25 cellular contexts compared by ENCODE assay signal in the genomic region with DNA sequence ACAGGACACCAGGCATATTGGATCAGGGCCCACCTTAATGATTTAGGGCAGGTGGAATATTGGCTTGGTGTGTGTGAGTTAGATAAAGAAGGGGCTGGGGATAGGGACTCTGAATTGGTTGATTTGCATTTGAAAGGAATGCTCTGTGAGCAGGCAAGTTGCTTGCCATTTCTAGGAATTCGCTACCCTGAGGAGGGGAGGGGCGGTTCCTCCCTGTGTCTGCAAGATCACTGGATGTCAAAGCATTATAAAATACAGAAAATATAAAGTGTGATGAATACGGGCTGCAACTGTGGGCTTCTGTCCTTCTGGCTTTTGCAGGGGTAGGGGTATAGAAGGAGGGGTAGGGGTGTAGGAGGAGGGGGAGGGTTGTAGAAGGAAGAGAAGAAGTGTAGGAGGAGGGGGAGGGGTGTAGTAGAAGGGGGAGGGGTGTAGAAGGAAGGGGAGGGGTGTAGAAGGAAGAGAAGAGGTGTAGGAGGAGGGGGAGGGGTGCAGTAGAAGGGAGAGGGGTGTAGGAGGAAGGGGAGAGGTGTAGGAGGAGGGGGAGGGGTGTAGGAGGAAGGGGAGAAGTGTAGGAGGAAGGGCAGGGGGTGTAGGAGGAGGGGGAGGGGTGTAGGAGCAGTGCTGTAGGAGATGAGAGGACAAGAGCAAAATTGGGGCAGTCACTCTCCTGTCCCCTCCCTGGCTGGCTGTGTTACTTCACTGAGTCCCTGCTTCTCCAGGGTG.
DNase-seq lines count a peak whose midpoint lies in the region; ATAC-seq, FAIRE-seq and TF ChIP-seq lines count a peak whose summit lies in the region.
"Had no signal": no experiment of that assay in that cellular context is flagged by ENCODE, and none has a peak within 500 bp of the region (broad histone marks: within the 10 kb centered on the region; RNA-seq: fewer than 3 reads in every experiment).

No MANE protein-coding gene starts in this region.

- H2BK12ac ChIP-seq in H1 (ENCODE audit: low read depth, low read length): peak overlapping the region; percentile 94; the same call in 1 of the 2 replicates

- peaks cover 66% of the 10 kb centered on the region for H3K4me1 Mint-ChIP-seq in neural progenitor cell
- H3K4me1 Mint-ChIP-seq: CD4-positive, alpha-beta memory T cell had no signal

- CTCF ChIA-PET in H1 (lab: Charles Lee; ENCODE audit: partially characterized antibody): no interaction called here

- no peak for TF ChIP-seq EP300 in H1 (IDR thresholded peaks at IDR 0.05; ENCODE audit: borderline replicate concordance in 1 of 2, low read depth in 2 of 2, low read length in 2 of 2)

- H3K27me3 Mint-ChIP-seq in neural progenitor cell (ENCODE audit: insufficient read depth, low read depth): peaks cover 39% of the 10 kb centered on the region

- peak overlapping the region; percentile 96 for H4K91ac ChIP-seq in H1 (replicated peaks; ENCODE audit: insufficient read length, low read length)

- H3K36me3 ChIP-seq in H1 (ENCODE audit: control insufficient read depth in 2 of 4, insufficient read depth in 4 of 4, low read length in 3 of 4) (no peaks in the 10 kb centered on the region), iPS-20b (ENCODE audit: insufficient read depth, low read depth, low read length) (no peaks in the 10 kb centered on the region), neural progenitor cell (no peaks in the 10 kb centered on the region)
- H3K36me3 ChIP-seq: SJCRH30 had no signal

- peak overlapping the region; percentile 24 for H4K5ac ChIP-seq in H1 (ENCODE audit: insufficient read length, low read depth, low read length)

- no peaks in the 10 kb centered on the region for H4K20me1 ChIP-seq in H1 (replicated peaks in 1 of 2; ENCODE audit: control insufficient read depth in 1 of 2, insufficient read depth in 2 of 2, low read length in 2 of 2)
- no peaks in the 10 kb centered on the region for H4K20me1 ChIP-seq in neural progenitor cell (ENCODE audit: low read depth)
- H4K20me1 ChIP-seq: BLaER1 had no signal

- no peak overlapping the region for H2BK15ac ChIP-seq in H1 (ENCODE audit: low read length)

- no peak overlapping the region for H3K14ac ChIP-seq in H1 (ENCODE audit: insufficient read length)

- peak; percentile 82 for FAIRE-seq in H1 (lab: Jason Lieb, UNC)
- FAIRE-seq: GM12891, H54, RCC 7860 had no signal

- H3K9me3 Mint-ChIP-seq in neural progenitor cell: peaks cover 29% of the 10 kb centered on the region
- H3K9me3 Mint-ChIP-seq: CD4-positive, alpha-beta memory T cell had no signal

- H3K27ac Mint-ChIP-seq in neural progenitor cell: peak overlapping the region; percentile 79

- peak overlapping the region; percentile 40; the same call in 1 of the 2 replicates for H3K27ac ChIP-seq in H1 (ENCODE audit: low read depth, low read length)
- peak overlapping the region; percentile 26 for H3K27ac ChIP-seq in iPS-20b (ENCODE audit: low read length)
- no peak overlapping the region for H3K27ac ChIP-seq in neural progenitor cell
- H3K27ac ChIP-seq: 22Rv1, BLaER1, SJCRH30 had no signal

- peaks cover 21% of the 10 kb centered on the region for H3F3A ChIP-seq in neural progenitor cell (ENCODE audit: low read depth)

- peak overlapping the region; percentile 52 to 61 for H3K4me2 ChIP-seq in H1 (ENCODE audit: insufficient read depth in 1 of 2, low read depth in 2 of 2, low read length in 2 of 2)
- peak overlapping the region; percentile 11 for H3K4me2 ChIP-seq in neural progenitor cell
- H3K4me2 ChIP-seq: BLaER1 had no signal

- no peak overlapping the region for H3K9ac ChIP-seq in H1 (replicated peaks in 1 of 4; ENCODE audit: extremely low read depth in 1 of 4, low read depth in 3 of 4, low read length in 3 of 4)
- H3K9ac ChIP-seq in iPS-20b (ENCODE audit: low read depth, low read length): peak overlapping the region; percentile 10; the same call in 1 of the 2 replicates
- no peak overlapping the region for H3K9ac ChIP-seq in neural progenitor cell
- H3K9ac ChIP-seq: BLaER1 had no signal

- H4K8ac ChIP-seq in H1 (ENCODE audit: extremely low read depth, insufficient read depth, low read length): no peak overlapping the region

- H2AK5ac ChIP-seq in H1 (ENCODE audit: low read depth, low read length): peak overlapping the region; percentile 65; the same call in 1 of the 2 replicates

- no peak for ATAC-seq in GM18867 (IDR thresholded peaks at IDR 0.05; ENCODE audit: unreplicated experiment)

- peak overlapping the region; percentile 63 for H2BK120ac ChIP-seq in H1 (replicated peaks; ENCODE audit: low read depth, low read length)

- H2BK20ac ChIP-seq in H1 (ENCODE audit: low read length): 0 out of 2 replicates have a peak overlapping the region, but pooled peaks have one; percentile 74

- WGBS in H1 (ENCODE audit: extremely low coverage in 1 of 2, insufficient coverage in 1 of 2, insufficient read length in 1 of 2, insufficient replicate concordance in 2 of 2, low coverage in 1 of 2, low lambda C conversion rate in 2 of 2, missing lambda C conversion rate in 1 of 2), 2 experiments: 8% methylated on average over 3 of the region's 3 CpGs; no CpG with 5 or more reads in 1 of the 2 experiments

- H3K9me3 ChIP-seq in H1 (ENCODE audit: insufficient read depth in 2 of 2, low read depth in 1 of 2, low read length in 1 of 2): peaks cover 10 to 23% of the 10 kb centered on the region in 2 experiments
- H3K9me3 ChIP-seq in iPS-20b (ENCODE audit: insufficient read depth, low read depth, low read length): peaks cover 18% of the 10 kb centered on the region
- no peaks in the 10 kb centered on the region for H3K9me3 ChIP-seq in neural progenitor cell (ENCODE audit: low read depth)
- H3K9me3 ChIP-seq: Caco-2, SJCRH30 had no signal

- POLR2A ChIA-PET in H1 (lab: Charles Lee; ENCODE audit: partially characterized antibody): no interaction called here

- H3K79me2 ChIP-seq in H1 (ENCODE audit: control insufficient read depth in 1 of 2, insufficient read depth in 2 of 2, low read length in 2 of 2) (no peaks in the 10 kb centered on the region), neural progenitor cell (ENCODE audit: low read depth) (no peaks in the 10 kb centered on the region)

- DNase-seq in NCI-H1105 treated with DMSO at 0.1 percent for 48 hours (lab: John Stamatoyannopoulos, UW) (peak; percentile 9), NCI-H1105 (lab: John Stamatoyannopoulos, UW) (no peak), H1 (ENCODE audit: low read depth in 1 of 2, low spot score in 2 of 2) (peak; percentile 57 to 75), neural progenitor cell (ENCODE audit: low spot score) (peak; percentile 65), GM20000 (ENCODE audit: low spot score) (no peak), T1000 (lab: John Stamatoyannopoulos, UW) (no peak)
- DNase-seq: ACHN; Caco-2; CD4-positive, alpha-beta memory T cell; DMS 273 treated with DMSO at 0.1 percent for 48 hours; KBM-7; MM.1S; NCI-H1048; NCI-H1436 treated with DMSO at 0.1 percent for 48 hours; NCI-H1930; NCI-H2171; OCI-M1 had no signal

- H3K23ac ChIP-seq in H1 (ENCODE audit: insufficient read length): no peak overlapping the region

- H3K27me3 ChIP-seq in H1 (replicated peaks in 1 of 4; ENCODE audit: control insufficient read depth in 3 of 4, extremely low read depth in 1 of 4, insufficient read depth in 3 of 4, low read length in 3 of 4) (peaks cover 0 to 4% (median 0%) of the 10 kb centered on the region in 4 experiments; a peak in 1 of 7 replicates), iPS-20b (ENCODE audit: insufficient read depth, low read length) (0 out of 2 replicates have a peak, but pooled peaks cover 4% of the 10 kb centered on the region), neural progenitor cell (no peaks in the 10 kb centered on the region)
- H3K27me3 ChIP-seq: BLaER1, SJCRH30 had no signal

- H3K4me3 ChIP-seq in H1 (ENCODE audit: extremely low read depth in 1 of 4, insufficient read depth in 2 of 4, low read depth in 3 of 4, low read length in 4 of 4) (peak overlapping the region in 1 of 4 experiments; percentile 46; a peak in 3 of 8 replicates), iPS-20b (ENCODE audit: low read length) (peak overlapping the region; percentile 33; the same call in 1 of the 2 replicates), neural progenitor cell (no peak overlapping the region)
- H3K4me3 ChIP-seq: BLaER1, SJCRH30 had no signal

- H3K36me3 Mint-ChIP-seq in neural progenitor cell: peaks cover 10% of the 10 kb centered on the region
- H3K36me3 Mint-ChIP-seq: CD4-positive, alpha-beta memory T cell had no signal

- peaks cover 8 to 20% (median 17%) of the 10 kb centered on the region in 4 experiments for H3K4me1 ChIP-seq in H1 (replicated peaks in 1 of 4; ENCODE audit: control insufficient read depth in 3 of 4, insufficient read depth in 4 of 4, low read length in 3 of 4)
- H3K4me1 ChIP-seq in iPS-20b (ENCODE audit: insufficient read depth, low read length): peaks cover 15% of the 10 kb centered on the region; the same call in 1 of the 2 replicates
- peaks cover 45% of the 10 kb centered on the region for H3K4me1 ChIP-seq in neural progenitor cell
- H3K4me1 ChIP-seq: BLaER1 had no signal

- H3K18ac ChIP-seq in H1 (ENCODE audit: extremely low read depth, low read length): peak overlapping the region; percentile 57; the same call in 1 of the 2 replicates

- 0 out of 4 replicates have a peak, but pooled peaks of 1 of the 2 experiments have one; percentile 11 for TF ChIP-seq RAD21 in H1 (IDR thresholded peaks at IDR 0.05 in 1 of 2, conservative IDR thresholded peaks at IDR 0.05 in 1 of 2; ENCODE audit: low read depth in 2 of 2, low read length in 2 of 2)

- peak overlapping the region; percentile 89; the same call in 1 of the 2 replicates for H2BK5ac ChIP-seq in H1 (ENCODE audit: low read depth, low read length)

- no peaks in the 10 kb centered on the region for H3K23me2 ChIP-seq in H1 (ENCODE audit: low read depth, low read length)

- TF ChIP-seq CTCF in H1 (IDR thresholded peaks at IDR 0.05; ENCODE audit: control extremely low read depth in 1 of 3, insufficient read depth in 1 of 3, low read depth in 1 of 3, low read length in 3 of 3) (no peak), neural progenitor cell (IDR thresholded peaks at IDR 0.05) (no peak), GM20000 (IDR thresholded peaks at IDR 0.05; ENCODE audit: extremely low read depth, missing control alignments) (no peak)

- no peak for TF ChIP-seq POLR2A in H1 (IDR thresholded peaks at IDR 0.05; ENCODE audit: control extremely low read depth in 1 of 2, low read depth in 2 of 2, low read length in 2 of 2)

- H2AFZ ChIP-seq in H1 (ENCODE audit: low read length) (no peak overlapping the region), neural progenitor cell (replicated peaks) (no peak overlapping the region)

- H3K56ac ChIP-seq in H1 (replicated peaks; ENCODE audit: insufficient read length, low read depth, low read length): no peak overlapping the region

- H3K4me3 Mint-ChIP-seq in neural progenitor cell: peak overlapping the region; percentile 78
- H3K4me3 Mint-ChIP-seq: CD4-positive, alpha-beta memory T cell had no signal

- H3K4ac ChIP-seq in H1 (replicated peaks; ENCODE audit: insufficient read length, low read depth, low read length): peak overlapping the region; percentile 82

- no peaks in the 10 kb centered on the region for H3K79me1 ChIP-seq in H1 (ENCODE audit: low read depth, low read length)

TF ChIP-seq in H1, 55 proteins besides CTCF, POLR2A, EP300 and RAD21 (continues in another document):
- TF ChIP-seq KDM1A (IDR thresholded peaks at IDR 0.05; ENCODE audit: borderline replicate concordance, low read length): peak; percentile 83
- peak; percentile 66 for TF ChIP-seq ASH2L (IDR thresholded peaks at IDR 0.05; ENCODE audit: low read length)
- TF ChIP-seq TAF7 (optimal IDR thresholded peaks at IDR 0.05; ENCODE audit: borderline replicate concordance, low read depth, low read length): no peak

Comparison
In these comparisons a context has a peak if more than half of its experiments do, and no peak if none do; other contexts are left out.
1. DNase-seq: peak in NCI-H1105 treated with DMSO at 0.1 percent for 48 hours (single experiment), H1 (2 of 2) and neural progenitor cell (single experiment); none in NCI-H1105 (single experiment), GM20000 (single experiment) and T1000 (single experiment).